In the genomic region with DNA sequence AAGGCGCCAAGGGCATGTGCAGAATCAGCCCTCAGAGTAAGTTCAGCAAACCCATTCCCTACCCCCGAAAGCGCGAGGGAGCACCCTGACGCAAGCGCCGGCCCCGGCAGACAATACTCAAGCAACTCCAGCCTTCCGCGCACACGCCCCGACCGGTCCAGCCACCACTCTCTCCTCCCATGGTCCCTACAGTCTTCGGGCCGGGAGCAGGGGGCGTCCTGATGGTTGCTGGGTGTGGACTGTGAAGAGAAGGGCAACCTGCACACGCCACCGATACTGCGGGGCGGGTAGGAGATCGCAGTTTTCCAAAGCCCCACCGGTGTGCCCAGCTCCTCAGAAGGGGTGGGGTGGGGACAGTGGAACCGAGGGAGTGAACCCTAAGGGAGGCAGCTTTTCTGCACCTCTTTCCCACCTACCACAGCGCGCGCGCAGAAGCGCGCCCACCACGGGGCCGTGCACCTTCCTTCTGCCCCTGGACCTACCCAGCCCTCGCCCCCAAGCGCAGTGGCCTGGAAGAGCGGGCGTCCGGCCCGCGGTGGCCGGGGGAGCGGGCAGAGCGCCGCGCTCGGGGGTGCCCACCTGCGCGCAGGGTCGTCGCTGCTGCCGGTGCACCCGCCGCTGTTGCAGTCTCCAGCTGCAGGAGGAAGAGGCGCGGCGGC, we compare ENCODE assay signal across 1 cellular context.
TF ChIP-seq lines count a peak whose summit lies in the region.

No MANE protein-coding gene starts in this region.

TF ChIP-seq in HepG2, 621 proteins besides CTCF, POLR2A, EP300 and RAD21 (continued from another document and continues in another):
- TF ChIP-seq, protein P1, sequence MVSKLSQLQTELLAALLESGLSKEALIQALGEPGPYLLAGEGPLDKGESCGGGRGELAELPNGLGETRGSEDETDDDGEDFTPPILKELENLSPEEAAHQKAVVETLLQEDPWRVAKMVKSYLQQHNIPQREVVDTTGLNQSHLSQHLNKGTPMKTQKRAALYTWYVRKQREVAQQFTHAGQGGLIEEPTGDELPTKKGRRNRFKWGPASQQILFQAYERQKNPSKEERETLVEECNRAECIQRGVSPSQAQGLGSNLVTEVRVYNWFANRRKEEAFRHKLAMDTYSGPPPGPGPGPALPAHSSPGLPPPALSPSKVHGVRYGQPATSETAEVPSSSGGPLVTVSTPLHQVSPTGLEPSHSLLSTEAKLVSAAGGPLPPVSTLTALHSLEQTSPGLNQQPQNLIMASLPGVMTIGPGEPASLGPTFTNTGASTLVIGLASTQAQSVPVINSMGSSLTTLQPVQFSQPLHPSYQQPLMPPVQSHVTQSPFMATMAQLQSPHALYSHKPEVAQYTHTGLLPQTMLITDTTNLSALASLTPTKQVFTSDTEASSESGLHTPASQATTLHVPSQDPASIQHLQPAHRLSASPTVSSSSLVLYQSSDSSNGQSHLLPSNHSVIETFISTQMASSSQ (IDR thresholded peaks at IDR 0.05; ENCODE audit: low read depth): no peak
- TF ChIP-seq, protein P1 (CRISPR knock-in tag; IDR thresholded peaks at IDR 0.05; ENCODE audit: borderline replicate concordance): no peak
- TF ChIP-seq PHF8 (CRISPR knock-in tag; IDR thresholded peaks at IDR 0.05) (0 out of 2 replicates have a peak, but pooled peaks have one; percentile 27), SIX1 (CRISPR knock-in tag; IDR thresholded peaks at IDR 0.05; ENCODE audit: borderline replicate concordance) (no peak), ZNF572 (CRISPR knock-in tag; IDR thresholded peaks at IDR 0.05) (no peak), ZNF577 (CRISPR knock-in tag; IDR thresholded peaks at IDR 0.05; ENCODE audit: borderline replicate concordance, low read depth) (no peak), ZNF234 (CRISPR knock-in tag; conservative IDR thresholded peaks at IDR 0.05) (0 out of 2 replicates have a peak, but pooled peaks have one; percentile 41), ZNF501 (CRISPR knock-in tag; IDR thresholded peaks at IDR 0.05) (peak; percentile 42; the same call in 1 of the 2 replicates), RFX5 (IDR thresholded peaks at IDR 0.05; ENCODE audit: low read depth, low read length) (no peak), ADNP (CRISPR knock-in tag; IDR thresholded peaks at IDR 0.05) (no peak), SRY (CRISPR knock-in tag; IDR thresholded peaks at IDR 0.05) (no peak), ZNF607 (CRISPR knock-in tag; IDR thresholded peaks at IDR 0.05; ENCODE audit: borderline replicate concordance) (peak; percentile 57; the same call in 1 of the 2 replicates), FOXC1 (CRISPR knock-in tag; IDR thresholded peaks at IDR 0.05; ENCODE audit: borderline replicate concordance) (0 out of 2 replicates have a peak, but pooled peaks have one; percentile 15), MYC (CRISPR knock-in tag; IDR thresholded peaks at IDR 0.05; ENCODE audit: borderline replicate concordance) (peak; percentile 35; the same call in 1 of the 2 replicates), PHF20 (CRISPR knock-in tag; IDR thresholded peaks at IDR 0.05) (0 out of 2 replicates have a peak, but pooled peaks have one; percentile 30), SIN3B (IDR thresholded peaks at IDR 0.05; ENCODE audit: low read length) (no peak), NFKB2 (CRISPR knock-in tag; IDR thresholded peaks at IDR 0.05; ENCODE audit: borderline replicate concordance) (no peak), TAF1 (CRISPR knock-in tag; IDR thresholded peaks at IDR 0.05) (peak; percentile 21; the same call in 1 of the 2 replicates), HMG20B (CRISPR knock-in tag; conservative IDR thresholded peaks at IDR 0.05) (no peak), KAT7 (CRISPR knock-in tag; IDR thresholded peaks at IDR 0.05; ENCODE audit: borderline replicate concordance) (no peak), GZF1 (CRISPR knock-in tag; IDR thresholded peaks at IDR 0.05) (no peak)
- TF ChIP-seq, protein P2, sequence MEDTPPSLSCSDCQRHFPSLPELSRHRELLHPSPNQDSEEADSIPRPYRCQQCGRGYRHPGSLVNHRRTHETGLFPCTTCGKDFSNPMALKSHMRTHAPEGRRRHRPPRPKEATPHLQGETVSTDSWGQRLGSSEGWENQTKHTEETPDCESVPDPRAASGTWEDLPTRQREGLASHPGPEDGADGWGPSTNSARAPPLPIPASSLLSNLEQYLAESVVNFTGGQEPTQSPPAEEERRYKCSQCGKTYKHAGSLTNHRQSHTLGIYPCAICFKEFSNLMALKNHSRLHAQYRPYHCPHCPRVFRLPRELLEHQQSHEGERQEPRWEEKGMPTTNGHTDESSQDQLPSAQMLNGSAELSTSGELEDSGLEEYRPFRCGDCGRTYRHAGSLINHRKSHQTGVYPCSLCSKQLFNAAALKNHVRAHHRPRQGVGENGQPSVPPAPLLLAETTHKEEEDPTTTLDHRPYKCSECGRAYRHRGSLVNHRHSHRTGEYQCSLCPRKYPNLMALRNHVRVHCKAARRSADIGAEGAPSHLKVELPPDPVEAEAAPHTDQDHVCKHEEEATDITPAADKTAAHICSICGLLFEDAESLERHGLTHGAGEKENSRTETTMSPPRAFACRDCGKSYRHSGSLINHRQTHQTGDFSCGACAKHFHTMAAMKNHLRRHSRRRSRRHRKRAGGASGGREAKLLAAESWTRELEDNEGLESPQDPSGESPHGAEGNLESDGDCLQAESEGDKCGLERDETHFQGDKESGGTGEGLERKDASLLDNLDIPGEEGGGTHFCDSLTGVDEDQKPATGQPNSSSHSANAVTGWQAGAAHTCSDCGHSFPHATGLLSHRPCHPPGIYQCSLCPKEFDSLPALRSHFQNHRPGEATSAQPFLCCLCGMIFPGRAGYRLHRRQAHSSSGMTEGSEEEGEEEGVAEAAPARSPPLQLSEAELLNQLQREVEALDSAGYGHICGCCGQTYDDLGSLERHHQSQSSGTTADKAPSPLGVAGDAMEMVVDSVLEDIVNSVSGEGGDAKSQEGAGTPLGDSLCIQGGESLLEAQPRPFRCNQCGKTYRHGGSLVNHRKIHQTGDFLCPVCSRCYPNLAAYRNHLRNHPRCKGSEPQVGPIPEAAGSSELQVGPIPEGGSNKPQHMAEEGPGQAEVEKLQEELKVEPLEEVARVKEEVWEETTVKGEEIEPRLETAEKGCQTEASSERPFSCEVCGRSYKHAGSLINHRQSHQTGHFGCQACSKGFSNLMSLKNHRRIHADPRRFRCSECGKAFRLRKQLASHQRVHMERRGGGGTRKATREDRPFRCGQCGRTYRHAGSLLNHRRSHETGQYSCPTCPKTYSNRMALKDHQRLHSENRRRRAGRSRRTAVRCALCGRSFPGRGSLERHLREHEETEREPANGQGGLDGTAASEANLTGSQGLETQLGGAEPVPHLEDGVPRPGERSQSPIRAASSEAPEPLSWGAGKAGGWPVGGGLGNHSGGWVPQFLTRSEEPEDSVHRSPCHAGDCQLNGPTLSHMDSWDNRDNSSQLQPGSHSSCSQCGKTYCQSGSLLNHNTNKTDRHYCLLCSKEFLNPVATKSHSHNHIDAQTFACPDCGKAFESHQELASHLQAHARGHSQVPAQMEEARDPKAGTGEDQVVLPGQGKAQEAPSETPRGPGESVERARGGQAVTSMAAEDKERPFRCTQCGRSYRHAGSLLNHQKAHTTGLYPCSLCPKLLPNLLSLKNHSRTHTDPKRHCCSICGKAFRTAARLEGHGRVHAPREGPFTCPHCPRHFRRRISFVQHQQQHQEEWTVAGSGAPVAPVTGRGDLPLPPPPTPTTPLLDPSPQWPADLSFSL (CRISPR knock-in tag; IDR thresholded peaks at IDR 0.05): 0 out of 2 replicates have a peak, but pooled peaks have one; percentile 14
- TF ChIP-seq, protein P3, sequence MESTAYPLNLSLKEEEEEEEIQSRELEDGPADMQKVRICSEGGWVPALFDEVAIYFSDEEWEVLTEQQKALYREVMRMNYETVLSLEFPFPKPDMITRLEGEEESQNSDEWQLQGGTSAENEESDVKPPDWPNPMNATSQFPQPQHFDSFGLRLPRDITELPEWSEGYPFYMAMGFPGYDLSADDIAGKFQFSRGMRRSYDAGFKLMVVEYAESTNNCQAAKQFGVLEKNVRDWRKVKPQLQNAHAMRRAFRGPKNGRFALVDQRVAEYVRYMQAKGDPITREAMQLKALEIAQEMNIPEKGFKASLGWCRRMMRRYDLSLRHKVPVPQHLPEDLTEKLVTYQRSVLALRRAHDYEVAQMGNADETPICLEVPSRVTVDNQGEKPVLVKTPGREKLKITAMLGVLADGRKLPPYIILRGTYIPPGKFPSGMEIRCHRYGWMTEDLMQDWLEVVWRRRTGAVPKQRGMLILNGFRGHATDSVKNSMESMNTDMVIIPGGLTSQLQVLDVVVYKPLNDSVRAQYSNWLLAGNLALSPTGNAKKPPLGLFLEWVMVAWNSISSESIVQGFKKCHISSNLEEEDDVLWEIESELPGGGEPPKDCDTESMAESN (CRISPR knock-in tag; conservative IDR thresholded peaks at IDR 0.05): peak; percentile 25; the same call in 1 of the 2 replicates
- TF ChIP-seq, protein P4, sequence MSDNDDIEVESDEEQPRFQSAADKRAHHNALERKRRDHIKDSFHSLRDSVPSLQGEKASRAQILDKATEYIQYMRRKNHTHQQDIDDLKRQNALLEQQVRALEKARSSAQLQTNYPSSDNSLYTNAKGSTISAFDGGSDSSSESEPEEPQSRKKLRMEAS (IDR thresholded peaks at IDR 0.05): peak; percentile 8; the same call in 1 of the 2 replicates
- TF ChIP-seq, protein P5, sequence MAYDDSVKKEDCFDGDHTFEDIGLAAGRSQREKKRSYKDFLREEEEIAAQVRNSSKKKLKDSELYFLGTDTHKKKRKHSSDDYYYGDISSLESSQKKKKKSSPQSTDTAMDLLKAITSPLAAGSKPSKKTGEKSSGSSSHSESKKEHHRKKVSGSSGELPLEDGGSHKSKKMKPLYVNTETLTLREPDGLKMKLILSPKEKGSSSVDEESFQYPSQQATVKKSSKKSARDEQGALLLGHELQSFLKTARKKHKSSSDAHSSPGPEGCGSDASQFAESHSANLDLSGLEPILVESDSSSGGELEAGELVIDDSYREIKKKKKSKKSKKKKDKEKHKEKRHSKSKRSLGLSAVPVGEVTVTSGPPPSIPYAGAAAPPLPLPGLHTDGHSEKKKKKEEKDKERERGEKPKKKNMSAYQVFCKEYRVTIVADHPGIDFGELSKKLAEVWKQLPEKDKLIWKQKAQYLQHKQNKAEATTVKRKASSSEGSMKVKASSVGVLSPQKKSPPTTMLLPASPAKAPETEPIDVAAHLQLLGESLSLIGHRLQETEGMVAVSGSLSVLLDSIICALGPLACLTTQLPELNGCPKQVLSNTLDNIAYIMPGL (CRISPR knock-in tag; IDR thresholded peaks at IDR 0.05; ENCODE audit: borderline replicate concordance in 1 of 2, low read depth in 1 of 2): peak in 1 of 2 experiments; percentile 6; a peak in 1 of 4 replicates
- TF ChIP-seq, protein P6, sequence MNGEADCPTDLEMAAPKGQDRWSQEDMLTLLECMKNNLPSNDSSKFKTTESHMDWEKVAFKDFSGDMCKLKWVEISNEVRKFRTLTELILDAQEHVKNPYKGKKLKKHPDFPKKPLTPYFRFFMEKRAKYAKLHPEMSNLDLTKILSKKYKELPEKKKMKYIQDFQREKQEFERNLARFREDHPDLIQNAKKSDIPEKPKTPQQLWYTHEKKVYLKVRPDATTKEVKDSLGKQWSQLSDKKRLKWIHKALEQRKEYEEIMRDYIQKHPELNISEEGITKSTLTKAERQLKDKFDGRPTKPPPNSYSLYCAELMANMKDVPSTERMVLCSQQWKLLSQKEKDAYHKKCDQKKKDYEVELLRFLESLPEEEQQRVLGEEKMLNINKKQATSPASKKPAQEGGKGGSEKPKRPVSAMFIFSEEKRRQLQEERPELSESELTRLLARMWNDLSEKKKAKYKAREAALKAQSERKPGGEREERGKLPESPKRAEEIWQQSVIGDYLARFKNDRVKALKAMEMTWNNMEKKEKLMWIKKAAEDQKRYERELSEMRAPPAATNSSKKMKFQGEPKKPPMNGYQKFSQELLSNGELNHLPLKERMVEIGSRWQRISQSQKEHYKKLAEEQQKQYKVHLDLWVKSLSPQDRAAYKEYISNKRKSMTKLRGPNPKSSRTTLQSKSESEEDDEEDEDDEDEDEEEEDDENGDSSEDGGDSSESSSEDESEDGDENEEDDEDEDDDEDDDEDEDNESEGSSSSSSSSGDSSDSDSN (CRISPR knock-in tag; IDR thresholded peaks at IDR 0.05): peak; percentile 62; the same call in 1 of the 2 replicates
- TF ChIP-seq, protein P7, sequence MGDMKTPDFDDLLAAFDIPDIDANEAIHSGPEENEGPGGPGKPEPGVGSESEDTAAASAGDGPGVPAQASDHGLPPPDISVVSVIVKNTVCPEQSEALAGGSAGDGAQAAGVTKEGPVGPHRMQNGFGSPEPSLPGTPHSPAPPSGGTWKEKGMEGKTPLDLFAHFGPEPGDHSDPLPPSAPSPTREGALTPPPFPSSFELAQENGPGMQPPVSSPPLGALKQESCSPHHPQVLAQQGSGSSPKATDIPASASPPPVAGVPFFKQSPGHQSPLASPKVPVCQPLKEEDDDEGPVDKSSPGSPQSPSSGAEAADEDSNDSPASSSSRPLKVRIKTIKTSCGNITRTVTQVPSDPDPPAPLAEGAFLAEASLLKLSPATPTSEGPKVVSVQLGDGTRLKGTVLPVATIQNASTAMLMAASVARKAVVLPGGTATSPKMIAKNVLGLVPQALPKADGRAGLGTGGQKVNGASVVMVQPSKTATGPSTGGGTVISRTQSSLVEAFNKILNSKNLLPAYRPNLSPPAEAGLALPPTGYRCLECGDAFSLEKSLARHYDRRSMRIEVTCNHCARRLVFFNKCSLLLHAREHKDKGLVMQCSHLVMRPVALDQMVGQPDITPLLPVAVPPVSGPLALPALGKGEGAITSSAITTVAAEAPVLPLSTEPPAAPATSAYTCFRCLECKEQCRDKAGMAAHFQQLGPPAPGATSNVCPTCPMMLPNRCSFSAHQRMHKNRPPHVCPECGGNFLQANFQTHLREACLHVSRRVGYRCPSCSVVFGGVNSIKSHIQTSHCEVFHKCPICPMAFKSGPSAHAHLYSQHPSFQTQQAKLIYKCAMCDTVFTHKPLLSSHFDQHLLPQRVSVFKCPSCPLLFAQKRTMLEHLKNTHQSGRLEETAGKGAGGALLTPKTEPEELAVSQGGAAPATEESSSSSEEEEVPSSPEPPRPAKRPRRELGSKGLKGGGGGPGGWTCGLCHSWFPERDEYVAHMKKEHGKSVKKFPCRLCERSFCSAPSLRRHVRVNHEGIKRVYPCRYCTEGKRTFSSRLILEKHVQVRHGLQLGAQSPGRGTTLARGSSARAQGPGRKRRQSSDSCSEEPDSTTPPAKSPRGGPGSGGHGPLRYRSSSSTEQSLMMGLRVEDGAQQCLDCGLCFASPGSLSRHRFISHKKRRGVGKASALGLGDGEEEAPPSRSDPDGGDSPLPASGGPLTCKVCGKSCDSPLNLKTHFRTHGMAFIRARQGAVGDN (CRISPR knock-in tag; IDR thresholded peaks at IDR 0.05): peak; percentile 73
- TF ChIP-seq, protein P8, sequence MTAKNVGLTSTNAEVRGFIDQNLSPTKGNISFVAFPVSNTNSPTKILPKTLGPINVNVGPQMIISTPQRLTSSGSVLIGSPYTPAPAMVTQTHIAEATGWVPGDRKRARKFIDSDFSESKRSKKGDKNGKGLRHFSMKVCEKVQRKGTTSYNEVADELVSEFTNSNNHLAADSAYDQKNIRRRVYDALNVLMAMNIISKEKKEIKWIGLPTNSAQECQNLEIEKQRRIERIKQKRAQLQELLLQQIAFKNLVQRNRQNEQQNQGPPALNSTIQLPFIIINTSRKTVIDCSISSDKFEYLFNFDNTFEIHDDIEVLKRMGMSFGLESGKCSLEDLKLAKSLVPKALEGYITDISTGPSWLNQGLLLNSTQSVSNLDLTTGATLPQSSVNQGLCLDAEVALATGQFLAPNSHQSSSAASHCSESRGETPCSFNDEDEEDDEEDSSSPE (CRISPR knock-in tag; IDR thresholded peaks at IDR 0.05): 0 out of 2 replicates have a peak, but pooled peaks have one; percentile 16
